In genomic region chr12:4190376-4191063, GRCh38 we compare ENCODE assay signal across 18 cellular contexts.
DNase-seq lines count a peak whose midpoint lies in the region; ATAC-seq, FAIRE-seq and TF ChIP-seq lines count a peak whose summit lies in the region.
"Had no signal": no experiment of that assay in that cellular context is flagged by ENCODE, and none has a peak within 500 bp of the region (broad histone marks: within the 10 kb centered on the region; RNA-seq: fewer than 3 reads in every experiment).

No MANE protein-coding gene starts in this region.

- no peak overlapping the region for H3K23ac ChIP-seq in mesendoderm (ENCODE audit: low read length)

- H3K4ac ChIP-seq in mesendoderm (ENCODE audit: low read depth, low read length), result no peak overlapping the region

- no peak overlapping the region for H3K9ac ChIP-seq in K562 (ENCODE audit: insufficient read depth in 1 of 2, low read depth in 2 of 2, low read length in 2 of 2)
- no peak overlapping the region for H3K9ac ChIP-seq in mesendoderm (ENCODE audit: low read length)

- DNase-seq in GF-D8 (lab: John Stamatoyannopoulos, UW) (peak; percentile 43), HTR-8/SVneo (ENCODE audit: insufficient read length, low spot score) (no peak), K562 (ENCODE audit: extremely low read depth in 1 of 4, low spot score in 3 of 4) (no peak), mesendoderm (peak; percentile 42), HFFc6 (no peak), NCI-H524 treated with DMSO at 0.1 percent for 48 hours (lab: John Stamatoyannopoulos, UW) (no peak), right cardiac atrium (no peak)
- DNase-seq: CD4-positive, CD25-positive, alpha-beta regulatory T cell; EL; H7; NCI-H1048; NCI-H1417 treated with DMSO at 0.1 percent for 48 hours; NCI-H187; NCI-H2107; NCI-H748 treated with DMSO at 0.1 percent for 48 hours; PC-9; RPMI8226; SHP77 had no signal

- H4K8ac ChIP-seq in mesendoderm (ENCODE audit: low read depth, low read length), result no peak overlapping the region

- FAIRE-seq in HTR-8/SVneo (lab: Jason Lieb, UNC) (peak; percentile 54), K562 (lab: Jason Lieb, UNC) (no peak)

- H4K5ac ChIP-seq in mesendoderm (ENCODE audit: low read length), result no peak overlapping the region

- no peak overlapping the region for H2AFZ ChIP-seq in K562 (ENCODE audit: low read depth, low read length)
- H2AFZ ChIP-seq: PC-9 had no signal

- H3K4me2 ChIP-seq in K562 (ENCODE audit: insufficient read depth, low read length) (no peak overlapping the region; the same call in 1 of the 2 replicates), mesendoderm (ENCODE audit: low read length) (no peak overlapping the region)
- H3K4me2 ChIP-seq: PC-9 had no signal

- peaks cover 6% of the 10 kb centered on the region for H3K27me3 Mint-ChIP-seq in HFFc6 (ENCODE audit: insufficient read depth)
- H3K27me3 Mint-ChIP-seq: CD4-positive, CD25-positive, alpha-beta regulatory T cell had no signal

- H2BK5ac ChIP-seq in mesendoderm (ENCODE audit: low read length), result no peak overlapping the region

- no peak for TF ChIP-seq RAD21 in K562 (CRISPR knock-in tag; conservative IDR thresholded peaks at IDR 0.05 in 1 of 2, IDR thresholded peaks at IDR 0.05 in 1 of 2)

- no peak overlapping the region for H3K4me3 Mint-ChIP-seq in HFFc6
- H3K4me3 Mint-ChIP-seq: CD4-positive, CD25-positive, alpha-beta regulatory T cell had no signal

- CTCF ChIA-PET in K562 (lab: Yijun Ruan, JAX; ENCODE audit: low intra/inter-chr PET ratio), result no interaction called here

- 4% methylated on average over 5 of the region's 5 CpGs for WGBS in K562 (ENCODE audit: insufficient coverage, low coverage, missing lambda C conversion rate)
- WGBS in mesendoderm (ENCODE audit: extremely low coverage, insufficient coverage, low lambda C conversion rate), result no CpG with 5 or more reads among the region's 5 CpGs
- 81% methylated on average over 5 of the region's 5 CpGs for WGBS in right cardiac atrium

- TF ChIP-seq POLR2A in K562 (conservative IDR thresholded peaks at IDR 0.05), result no peak

- no peak overlapping the region for H2BK15ac ChIP-seq in mesendoderm (replicated peaks; ENCODE audit: low read depth)

- H2BK120ac ChIP-seq in mesendoderm (ENCODE audit: low read depth, low read length), result peak overlapping the region; percentile 50

- no peaks in the 10 kb centered on the region for H3K79me1 ChIP-seq in mesendoderm (ENCODE audit: low read length)

- peak overlapping the region; percentile 34 for H3K18ac ChIP-seq in mesendoderm (ENCODE audit: low read length)

- no peak overlapping the region for H3K56ac ChIP-seq in mesendoderm (ENCODE audit: low read length)

- H3K9me1 ChIP-seq in K562 (ENCODE audit: control insufficient read depth, insufficient read depth, low read length), result no peaks in the 10 kb centered on the region

- no peaks in the 10 kb centered on the region for H3K79me2 ChIP-seq in K562 (ENCODE audit: control insufficient read depth, insufficient read depth, low read length)
- H3K79me2 ChIP-seq in mesendoderm (ENCODE audit: control insufficient read depth, insufficient read depth, low read length), result no peaks in the 10 kb centered on the region

- no peak overlapping the region for H3K27ac Mint-ChIP-seq in HFFc6
- H3K27ac Mint-ChIP-seq: CD4-positive, CD25-positive, alpha-beta regulatory T cell had no signal

- POLR2A ChIA-PET in K562 (lab: Yijun Ruan, JAX), result interaction anchor here (0.6 to 1.0 kb wide), 3 partner anchors 14 to 86 kb away, joined by 3 read pairs; no protein-coding TSS in a partner anchor

- BruUV-seq in K562 (replicated peaks; lab: Mats Ljungman, UMichigan), result no TSS peak

- H4K20me1 ChIP-seq in K562 (replicated peaks; ENCODE audit: control insufficient read depth, insufficient read depth, low read length), result no peaks in the 10 kb centered on the region

- H3K9me3 Mint-ChIP-seq in HFFc6, result no peaks in the 10 kb centered on the region; the same call in 1 of the 2 replicates

- in situ Hi-C loops in K562 (cut with MboI), result no loop called here

- no peak for TF ChIP-seq EP300 in K562 (IDR thresholded peaks at IDR 0.05; ENCODE audit: low read length)

- H3K27me3 ChIP-seq in K562 (ENCODE audit: control insufficient read depth in 2 of 2, insufficient read depth in 2 of 2, low read length in 2 of 2), result peaks cover 10 to 22% of the 10 kb centered on the region in 2 experiments; a peak in 3 of 5 replicates
- no peaks in the 10 kb centered on the region for H3K27me3 ChIP-seq in mesendoderm (ENCODE audit: insufficient read depth, low read length, poor library complexity)
- no peaks in the 10 kb centered on the region for H3K27me3 ChIP-seq in right cardiac atrium (ENCODE audit: control insufficient read depth, insufficient read depth)

- H3K9me3 ChIP-seq in K562 (replicated peaks; ENCODE audit: control insufficient read depth, insufficient read depth, low read depth, low read length) (no peaks in the 10 kb centered on the region), right cardiac atrium (ENCODE audit: control insufficient read depth, low read length) (no peaks in the 10 kb centered on the region)

- ATAC-seq in K562 (peak; percentile 71), right cardiac atrium (no peak)

- TF ChIP-seq CTCF in K562 (IDR thresholded peaks at IDR 0.05 in 2 of 3, conservative IDR thresholded peaks at IDR 0.05 in 1 of 3; ENCODE audit: insufficient read depth in 2 of 3, low read depth in 1 of 3, low read length in 3 of 3) (no peak), HFFc6 (IDR thresholded peaks at IDR 0.05) (no peak)

- no peak overlapping the region for H3K27ac ChIP-seq in K562 (ENCODE audit: extremely low read depth, low read depth, low read length)
- H3K27ac ChIP-seq in mesendoderm (ENCODE audit: low read depth, low read length), result no peak overlapping the region
- no peak overlapping the region for H3K27ac ChIP-seq in right cardiac atrium (ENCODE audit: low read length)
- H3K27ac ChIP-seq: PC-9 had no signal

- no peaks in the 10 kb centered on the region for H3K36me3 Mint-ChIP-seq in HFFc6 (ENCODE audit: low read depth)
- H3K36me3 Mint-ChIP-seq: CD4-positive, CD25-positive, alpha-beta regulatory T cell had no signal

- H3K36me3 ChIP-seq in K562 (ENCODE audit: control insufficient read depth, insufficient read depth, low read length), result no peaks in the 10 kb centered on the region
- H3K36me3 ChIP-seq in mesendoderm (ENCODE audit: control insufficient read depth, insufficient read depth, low read length), result no peaks in the 10 kb centered on the region

- H3K4me3 ChIP-seq in K562, result no peak overlapping the region
- no peak overlapping the region for H3K4me3 ChIP-seq in mesendoderm (ENCODE audit: low read length)
- H3K4me3 ChIP-seq in right cardiac atrium (ENCODE audit: low read length), result no peak overlapping the region
- H3K4me3 ChIP-seq: PC-9 had no signal

- H3K4me1 ChIP-seq in K562 (replicated peaks in 1 of 2; ENCODE audit: control insufficient read depth in 2 of 2, insufficient read depth in 2 of 2, low read length in 2 of 2) (peaks cover 0 to 4% of the 10 kb centered on the region in 2 experiments; a peak in 1 of 5 replicates), mesendoderm (ENCODE audit: control insufficient read depth, low read depth, low read length) (peaks cover 14% of the 10 kb centered on the region), right cardiac atrium (ENCODE audit: control insufficient read depth, insufficient read depth, low read length) (no peaks in the 10 kb centered on the region)

- H2AK5ac ChIP-seq in mesendoderm (ENCODE audit: low read length), result no peak overlapping the region

- intact Hi-C loops in K562 (cut with micrococcal nuclease) (no loop called here), right cardiac atrium (cut with DNase I) (no loop called here)

- no peaks in the 10 kb centered on the region for H3K4me1 Mint-ChIP-seq in HFFc6 (ENCODE audit: low read depth)
- H3K4me1 Mint-ChIP-seq: CD4-positive, CD25-positive, alpha-beta regulatory T cell had no signal

TF ChIP-seq in K562, 482 proteins besides CTCF, POLR2A, EP300 and RAD21 (continues in another document):
- TF ChIP-seq MYC (IDR thresholded peaks at IDR 0.05; ENCODE audit: low read depth, low read length), result 0 out of 2 replicates have a peak, but pooled peaks have one; percentile 10
- TF ChIP-seq MYC (CRISPR knock-in tag; IDR thresholded peaks at IDR 0.05; ENCODE audit: borderline replicate concordance, low read depth), result no peak
- TF ChIP-seq RBFOX2 (IDR thresholded peaks at IDR 0.05; ENCODE audit: low read depth, low read length), result 0 out of 2 replicates have a peak, but pooled peaks have one; percentile 13
- TF ChIP-seq TAL1 (IDR thresholded peaks at IDR 0.05), result peak; percentile 9; the same call in 1 of the 2 replicates
- no peak for TF ChIP-seq ZNF76 (CRISPR knock-in tag; IDR thresholded peaks at IDR 0.05; ENCODE audit: borderline replicate concordance)
- peak; percentile 57; the same call in 1 of the 2 replicates for TF ChIP-seq GATA2 (CRISPR knock-in tag; IDR thresholded peaks at IDR 0.05)
- no peak for TF ChIP-seq ZSCAN32 (CRISPR knock-in tag; IDR thresholded peaks at IDR 0.05)
- TF ChIP-seq, protein P1, sequence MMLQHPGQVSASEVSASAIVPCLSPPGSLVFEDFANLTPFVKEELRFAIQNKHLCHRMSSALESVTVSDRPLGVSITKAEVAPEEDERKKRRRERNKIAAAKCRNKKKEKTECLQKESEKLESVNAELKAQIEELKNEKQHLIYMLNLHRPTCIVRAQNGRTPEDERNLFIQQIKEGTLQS (IDR thresholded peaks at IDR 0.05), result peak; percentile 70; the same call in 1 of the 2 replicates
- TF ChIP-seq, protein P1 (CRISPR knock-in tag; conservative IDR thresholded peaks at IDR 0.05), result no peak
- TF ChIP-seq, protein P2, sequence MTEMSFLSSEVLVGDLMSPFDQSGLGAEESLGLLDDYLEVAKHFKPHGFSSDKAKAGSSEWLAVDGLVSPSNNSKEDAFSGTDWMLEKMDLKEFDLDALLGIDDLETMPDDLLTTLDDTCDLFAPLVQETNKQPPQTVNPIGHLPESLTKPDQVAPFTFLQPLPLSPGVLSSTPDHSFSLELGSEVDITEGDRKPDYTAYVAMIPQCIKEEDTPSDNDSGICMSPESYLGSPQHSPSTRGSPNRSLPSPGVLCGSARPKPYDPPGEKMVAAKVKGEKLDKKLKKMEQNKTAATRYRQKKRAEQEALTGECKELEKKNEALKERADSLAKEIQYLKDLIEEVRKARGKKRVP (CRISPR knock-in tag; IDR thresholded peaks at IDR 0.05), result peak; percentile 71
- TF ChIP-seq ARID1B (IDR thresholded peaks at IDR 0.05), result peak; percentile 22; the same call in 1 of the 2 replicates
- TF ChIP-seq SRF (CRISPR knock-in tag; IDR thresholded peaks at IDR 0.05), result peak; percentile 63 to 98; a peak in 3 of 4 replicates
- TF ChIP-seq TRIM24 (IDR thresholded peaks at IDR 0.05), result peak; percentile 9 to 24; a peak in 1 of 4 replicates
- TF ChIP-seq EP400 (IDR thresholded peaks at IDR 0.05), result peak; percentile 26; the same call in 1 of the 2 replicates
- 0 out of 2 replicates have a peak, but pooled peaks have one; percentile 12 for TF ChIP-seq CBFA2T3 (IDR thresholded peaks at IDR 0.05)

Comparison
In these comparisons a context has a peak if more than half of its experiments do, and no peak if none do; other contexts are left out.
1. DNase-seq: peak in GF-D8 (single experiment) and mesendoderm (single experiment); none in HTR-8/SVneo (single experiment), K562 (0 of 4), HFFc6 (single experiment), NCI-H524 treated with DMSO at 0.1 percent for 48 hours (single experiment) and right cardiac atrium (0 of 3).